Comparison of ENCODE assay signal across 1 cellular context in the genomic region with DNA sequence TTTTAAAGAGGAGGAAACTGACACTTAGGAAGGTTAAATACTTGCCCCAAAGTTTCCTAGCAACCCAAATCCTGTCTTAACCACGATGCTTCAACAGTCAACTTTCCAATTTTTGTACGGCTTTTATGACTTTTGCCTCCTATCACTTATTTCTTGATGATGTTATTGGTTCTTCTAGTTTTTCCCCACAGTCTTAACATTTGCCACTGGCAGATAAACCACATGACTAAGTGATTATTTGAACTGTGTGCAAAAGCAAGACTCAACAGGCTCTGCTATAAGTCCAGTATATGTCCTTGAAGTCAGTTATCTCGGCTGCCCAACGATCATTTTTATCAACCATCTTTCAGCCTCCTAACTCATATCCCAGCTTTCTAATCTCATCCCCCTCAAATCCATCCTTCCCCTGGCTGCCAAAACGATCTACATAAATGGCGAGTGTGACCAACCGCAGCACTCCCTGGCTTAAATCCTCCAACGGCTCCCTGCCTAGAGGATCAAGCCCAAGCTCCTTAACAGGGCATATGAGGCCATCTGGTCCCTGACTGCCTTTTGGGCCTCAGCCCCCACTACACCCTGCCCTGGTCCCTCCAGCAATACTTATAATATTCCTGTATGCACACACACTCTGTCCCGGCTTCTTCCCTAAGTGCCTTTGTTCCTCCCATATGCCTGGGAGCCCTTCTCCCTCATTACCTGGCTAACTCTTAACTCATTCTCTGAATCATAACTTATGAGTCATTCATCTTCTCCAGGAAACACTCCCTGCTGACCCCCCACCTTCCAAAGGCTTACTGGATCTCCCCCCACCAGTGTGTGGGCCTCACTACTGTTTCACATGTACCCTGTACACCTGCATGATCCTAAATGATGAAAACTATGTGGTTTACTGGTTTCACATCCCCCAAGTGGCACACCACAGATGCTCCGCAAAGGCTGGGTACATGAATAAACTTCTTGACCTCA.
TF ChIP-seq lines count a peak whose summit lies in the region.

No MANE protein-coding gene starts in this region.

TF ChIP-seq in GM12878, 131 proteins besides CTCF, POLR2A, EP300 and RAD21 (continues in another document):
- TF ChIP-seq NFIC (IDR thresholded peaks at IDR 0.05; ENCODE audit: low read depth, low read length) (peak; percentile 97), GABPA (IDR thresholded peaks at IDR 0.05; ENCODE audit: low read depth) (peak; percentile 57; the same call in 1 of the 2 replicates), KLF5 (IDR thresholded peaks at IDR 0.05; ENCODE audit: partially characterized antibody) (peak; percentile 27), CHD4 (IDR thresholded peaks at IDR 0.05) (0 out of 2 replicates have a peak, but pooled peaks have one; percentile 54), PML (IDR thresholded peaks at IDR 0.05; ENCODE audit: low read length) (no peak), NBN (IDR thresholded peaks at IDR 0.05) (peak; percentile 44; the same call in 1 of the 2 replicates), EZH2 (IDR thresholded peaks at IDR 0.05; ENCODE audit: borderline replicate concordance, control insufficient read depth, low read depth, low read length) (no peak), JUND (IDR thresholded peaks at IDR 0.05; ENCODE audit: low read depth, low read length) (no peak), NFYA (IDR thresholded peaks at IDR 0.05; ENCODE audit: borderline replicate concordance, low read depth, low read length) (no peak), CBFB (IDR thresholded peaks at IDR 0.05; ENCODE audit: low read depth) (peak; percentile 97), JUNB (IDR thresholded peaks at IDR 0.05) (peak; percentile 84), MTA3 (IDR thresholded peaks at IDR 0.05; ENCODE audit: borderline replicate concordance, low read length) (peak; percentile 93), TCF3 (IDR thresholded peaks at IDR 0.05; ENCODE audit: borderline replicate concordance, insufficient read depth, low read depth, low read length) (peak; percentile 91), RCOR1 (conservative IDR thresholded peaks at IDR 0.05; ENCODE audit: low read depth, low read length) (no peak), ZNF207 (IDR thresholded peaks at IDR 0.05; ENCODE audit: borderline replicate concordance) (no peak), NFXL1 (IDR thresholded peaks at IDR 0.05; ENCODE audit: borderline replicate concordance) (no peak), TCF12 (IDR thresholded peaks at IDR 0.05; ENCODE audit: low read depth, low read length) (peak; percentile 92), DPF2 (IDR thresholded peaks at IDR 0.05) (peak; percentile 91), CBX3 (IDR thresholded peaks at IDR 0.05; ENCODE audit: borderline replicate concordance, low read depth) (no peak), GATAD2B (conservative IDR thresholded peaks at IDR 0.05; ENCODE audit: low read depth) (peak; percentile 81), RUNX3 (IDR thresholded peaks at IDR 0.05; ENCODE audit: low read length) (peak; percentile 100), PRDM15 (CRISPR knock-in tag; IDR thresholded peaks at IDR 0.05) (no peak), BACH1 (IDR thresholded peaks at IDR 0.05; ENCODE audit: borderline replicate concordance) (no peak), EED (IDR thresholded peaks at IDR 0.05; ENCODE audit: low read depth) (peak; percentile 100), MEF2B (IDR thresholded peaks at IDR 0.05; ENCODE audit: partially characterized antibody, poor library complexity, severe bottlenecking) (peak; percentile 71), RELA (IDR thresholded peaks at IDR 0.05; ENCODE audit: borderline replicate concordance, partially characterized antibody) (no peak), CREB1 (IDR thresholded peaks at IDR 0.05; ENCODE audit: low read depth) (peak; percentile 29; the same call in 1 of the 2 replicates), FOXM1 (IDR thresholded peaks at IDR 0.05; ENCODE audit: low read depth, low read length) (peak; percentile 90; the same call in 1 of the 2 replicates), MTA2 (IDR thresholded peaks at IDR 0.05; ENCODE audit: low read depth) (peak; percentile 91), ZNF622 (IDR thresholded peaks at IDR 0.05) (no peak), ZNF687 (IDR thresholded peaks at IDR 0.05) (no peak), NR2F1 (conservative IDR thresholded peaks at IDR 0.05) (peak; percentile 92), BHLHE40 (IDR thresholded peaks at IDR 0.05; ENCODE audit: borderline replicate concordance in 1 of 2, low read depth in 2 of 2, low read length in 1 of 2) (peak; percentile 74 to 77; a peak in 3 of 4 replicates), ATF7 (IDR thresholded peaks at IDR 0.05; ENCODE audit: low read depth) (peak; percentile 70), SMARCA5 (IDR thresholded peaks at IDR 0.05) (0 out of 2 replicates have a peak, but pooled peaks have one; percentile 55), ETV6 (conservative IDR thresholded peaks at IDR 0.05 in 1 of 2, IDR thresholded peaks at IDR 0.05 in 1 of 2; ENCODE audit: borderline replicate concordance in 1 of 2, low read depth in 1 of 2) (peak in 1 of 2 experiments; percentile 93; a peak in 2 of 4 replicates), MEF2A (IDR thresholded peaks at IDR 0.05; ENCODE audit: insufficient read depth, low read depth, low read length) (peak; percentile 78; the same call in 1 of the 2 replicates)
- TF ChIP-seq, protein P1, sequence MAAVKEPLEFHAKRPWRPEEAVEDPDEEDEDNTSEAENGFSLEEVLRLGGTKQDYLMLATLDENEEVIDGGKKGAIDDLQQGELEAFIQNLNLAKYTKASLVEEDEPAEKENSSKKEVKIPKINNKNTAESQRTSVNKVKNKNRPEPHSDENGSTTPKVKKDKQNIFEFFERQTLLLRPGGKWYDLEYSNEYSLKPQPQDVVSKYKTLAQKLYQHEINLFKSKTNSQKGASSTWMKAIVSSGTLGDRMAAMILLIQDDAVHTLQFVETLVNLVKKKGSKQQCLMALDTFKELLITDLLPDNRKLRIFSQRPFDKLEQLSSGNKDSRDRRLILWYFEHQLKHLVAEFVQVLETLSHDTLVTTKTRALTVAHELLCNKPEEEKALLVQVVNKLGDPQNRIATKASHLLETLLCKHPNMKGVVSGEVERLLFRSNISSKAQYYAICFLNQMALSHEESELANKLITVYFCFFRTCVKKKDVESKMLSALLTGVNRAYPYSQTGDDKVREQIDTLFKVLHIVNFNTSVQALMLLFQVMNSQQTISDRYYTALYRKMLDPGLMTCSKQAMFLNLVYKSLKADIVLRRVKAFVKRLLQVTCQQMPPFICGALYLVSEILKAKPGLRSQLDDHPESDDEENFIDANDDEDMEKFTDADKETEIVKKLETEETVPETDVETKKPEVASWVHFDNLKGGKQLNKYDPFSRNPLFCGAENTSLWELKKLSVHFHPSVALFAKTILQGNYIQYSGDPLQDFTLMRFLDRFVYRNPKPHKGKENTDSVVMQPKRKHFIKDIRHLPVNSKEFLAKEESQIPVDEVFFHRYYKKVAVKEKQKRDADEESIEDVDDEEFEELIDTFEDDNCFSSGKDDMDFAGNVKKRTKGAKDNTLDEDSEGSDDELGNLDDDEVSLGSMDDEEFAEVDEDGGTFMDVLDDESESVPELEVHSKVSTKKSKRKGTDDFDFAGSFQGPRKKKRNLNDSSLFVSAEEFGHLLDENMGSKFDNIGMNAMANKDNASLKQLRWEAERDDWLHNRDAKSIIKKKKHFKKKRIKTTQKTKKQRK (IDR thresholded peaks at IDR 0.05; ENCODE audit: low read depth, low read length) = no peak
- TF ChIP-seq, protein P2, sequence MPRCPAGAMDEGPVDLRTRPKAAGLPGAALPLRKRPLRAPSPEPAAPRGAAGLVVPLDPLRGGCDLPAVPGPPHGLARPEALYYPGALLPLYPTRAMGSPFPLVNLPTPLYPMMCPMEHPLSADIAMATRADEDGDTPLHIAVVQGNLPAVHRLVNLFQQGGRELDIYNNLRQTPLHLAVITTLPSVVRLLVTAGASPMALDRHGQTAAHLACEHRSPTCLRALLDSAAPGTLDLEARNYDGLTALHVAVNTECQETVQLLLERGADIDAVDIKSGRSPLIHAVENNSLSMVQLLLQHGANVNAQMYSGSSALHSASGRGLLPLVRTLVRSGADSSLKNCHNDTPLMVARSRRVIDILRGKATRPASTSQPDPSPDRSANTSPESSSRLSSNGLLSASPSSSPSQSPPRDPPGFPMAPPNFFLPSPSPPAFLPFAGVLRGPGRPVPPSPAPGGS (IDR thresholded peaks at IDR 0.05; ENCODE audit: borderline replicate concordance, insufficient read depth, low read depth, low read length, poor library complexity, severe bottlenecking) = peak; percentile 44
- TF ChIP-seq, protein P3, sequence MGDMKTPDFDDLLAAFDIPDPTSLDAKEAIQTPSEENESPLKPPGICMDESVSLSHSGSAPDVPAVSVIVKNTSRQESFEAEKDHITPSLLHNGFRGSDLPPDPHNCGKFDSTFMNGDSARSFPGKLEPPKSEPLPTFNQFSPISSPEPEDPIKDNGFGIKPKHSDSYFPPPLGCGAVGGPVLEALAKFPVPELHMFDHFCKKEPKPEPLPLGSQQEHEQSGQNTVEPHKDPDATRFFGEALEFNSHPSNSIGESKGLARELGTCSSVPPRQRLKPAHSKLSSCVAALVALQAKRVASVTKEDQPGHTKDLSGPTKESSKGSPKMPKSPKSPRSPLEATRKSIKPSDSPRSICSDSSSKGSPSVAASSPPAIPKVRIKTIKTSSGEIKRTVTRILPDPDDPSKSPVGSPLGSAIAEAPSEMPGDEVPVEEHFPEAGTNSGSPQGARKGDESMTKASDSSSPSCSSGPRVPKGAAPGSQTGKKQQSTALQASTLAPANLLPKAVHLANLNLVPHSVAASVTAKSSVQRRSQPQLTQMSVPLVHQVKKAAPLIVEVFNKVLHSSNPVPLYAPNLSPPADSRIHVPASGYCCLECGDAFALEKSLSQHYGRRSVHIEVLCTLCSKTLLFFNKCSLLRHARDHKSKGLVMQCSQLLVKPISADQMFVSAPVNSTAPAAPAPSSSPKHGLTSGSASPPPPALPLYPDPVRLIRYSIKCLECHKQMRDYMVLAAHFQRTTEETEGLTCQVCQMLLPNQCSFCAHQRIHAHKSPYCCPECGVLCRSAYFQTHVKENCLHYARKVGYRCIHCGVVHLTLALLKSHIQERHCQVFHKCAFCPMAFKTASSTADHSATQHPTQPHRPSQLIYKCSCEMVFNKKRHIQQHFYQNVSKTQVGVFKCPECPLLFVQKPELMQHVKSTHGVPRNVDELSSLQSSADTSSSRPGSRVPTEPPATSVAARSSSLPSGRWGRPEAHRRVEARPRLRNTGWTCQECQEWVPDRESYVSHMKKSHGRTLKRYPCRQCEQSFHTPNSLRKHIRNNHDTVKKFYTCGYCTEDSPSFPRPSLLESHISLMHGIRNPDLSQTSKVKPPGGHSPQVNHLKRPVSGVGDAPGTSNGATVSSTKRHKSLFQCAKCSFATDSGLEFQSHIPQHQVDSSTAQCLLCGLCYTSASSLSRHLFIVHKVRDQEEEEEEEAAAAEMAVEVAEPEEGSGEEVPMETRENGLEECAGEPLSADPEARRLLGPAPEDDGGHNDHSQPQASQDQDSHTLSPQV (IDR thresholded peaks at IDR 0.05) = no peak
